ENCODE assay signal across 8 cellular contexts in the genomic region with DNA sequence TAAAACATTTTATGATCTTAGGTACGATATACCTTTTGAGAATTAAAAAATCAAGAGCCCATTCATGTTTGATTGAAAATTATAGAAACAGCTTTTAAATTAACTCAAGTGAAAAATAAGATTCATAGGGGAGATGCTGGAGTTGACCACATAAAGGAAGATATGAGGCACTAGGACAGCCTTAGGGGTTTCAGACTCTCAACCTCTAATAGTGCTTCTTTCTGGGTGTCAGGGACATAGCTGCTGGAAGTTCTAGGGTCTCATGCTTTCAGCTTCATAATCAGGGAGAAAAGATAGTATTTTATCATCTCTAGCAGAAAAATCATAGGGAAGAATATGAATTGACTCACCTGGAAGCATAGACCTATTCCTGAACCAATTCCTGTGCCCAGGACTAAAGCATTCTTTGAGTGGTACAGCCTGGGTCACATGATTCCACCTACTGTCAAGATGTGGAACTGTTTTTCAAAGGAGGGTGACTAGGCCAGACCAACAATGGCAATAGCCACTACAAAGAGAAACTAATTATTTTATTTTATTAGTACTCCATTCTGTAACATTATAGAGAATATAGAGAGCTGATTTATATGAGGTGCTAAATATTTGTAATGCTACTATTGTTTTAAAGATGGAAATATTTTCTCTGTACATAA. TPM values are rescaled to one million over a fixed set of nuclear protein-coding genes. Genes with fewer than 3 reads are reported as not detected.
DNase-seq lines count a peak whose midpoint lies in the region; ATAC-seq, FAIRE-seq and TF ChIP-seq lines count a peak whose summit lies in the region.

No MANE protein-coding gene starts in this region.

- peak; percentile 82 for ATAC-seq in GM18508 (IDR thresholded peaks at IDR 0.05; ENCODE audit: insufficient read depth, unreplicated experiment)
- peak; percentile 96 for ATAC-seq in HCT116

- H3K4me2 ChIP-seq in HCT116 (ENCODE audit: low read length) (no peak overlapping the region), Loucy (ENCODE audit: low read depth, low read length, poor library complexity, severe bottlenecking) (no peak overlapping the region)

- TF ChIP-seq POLR2A in HCT116 (IDR thresholded peaks at IDR 0.05; ENCODE audit: borderline replicate concordance, extremely low read depth, insufficient read depth, insufficient read length) (no peak), H54 (IDR thresholded peaks at IDR 0.05; ENCODE audit: low read depth, low read length) (no peak)

- no peak overlapping the region for H2AFZ ChIP-seq in HCT116 (ENCODE audit: low read depth, low read length, poor library complexity, severe bottlenecking)
- no peak overlapping the region for H2AFZ ChIP-seq in Loucy (ENCODE audit: low read length)

- no peaks in the 10 kb centered on the region for H3F3A ChIP-seq in Loucy (ENCODE audit: low read depth)

- RAD21 ChIA-PET in HCT116 (lab: Charles Lee; ENCODE audit: low non-redundant PET in 1 of 2, low total read pairs in 2 of 2, uncharacterized antibody in 2 of 2, unreplicated experiment in 2 of 2), result no interaction called here

- DNase-seq in HCT116 (ENCODE audit: low read depth, low spot score) (peak; percentile 18), fibroblast of peridontal ligament (ENCODE audit: extremely low read depth) (peak; percentile 5), H54 (ENCODE audit: insufficient read length, low spot score) (no peak), NCI-H2107 treated with DMSO at 0.1 percent for 48 hours (lab: John Stamatoyannopoulos, UW; ENCODE audit: unreplicated experiment) (no peak), medulla oblongata (ENCODE audit: extremely low spot score) (no peak)
- DNase-seq in stimulated activated CD4-positive, alpha-beta T cell treated with anti-CD3 and anti-CD28 coated beads, Interleukin-12 subunit alpha, Interleukin-12 subunit beta, amount 100 ng/mL, for 4 hours, result no peak

- TF ChIP-seq CTCF in HCT116 (IDR thresholded peaks at IDR 0.05 in 2 of 3, conservative IDR thresholded peaks at IDR 0.05 in 1 of 3; ENCODE audit: borderline replicate concordance in 1 of 3, insufficient read depth in 1 of 3, low read depth in 2 of 3, low read length in 2 of 3) (peak in 2 of 3 experiments; percentile 38; a peak in 3 of 6 replicates), Loucy (conservative IDR thresholded peaks at IDR 0.05; ENCODE audit: low read length) (peak; percentile 59)

- H3K9me2 ChIP-seq in HCT116 (ENCODE audit: insufficient read depth) (no peaks in the 10 kb centered on the region), Loucy (replicated peaks; ENCODE audit: low read depth, low read length) (no peaks in the 10 kb centered on the region)

- H4K20me1 ChIP-seq in HCT116 (ENCODE audit: insufficient read depth) (no peaks in the 10 kb centered on the region), Loucy (ENCODE audit: insufficient read depth, low read length, poor library complexity, severe bottlenecking) (no peaks in the 10 kb centered on the region)

- POLR2A ChIA-PET in HCT116 (lab: Charles Lee), result no interaction called here

- BruUV-seq in HCT116 (replicated peaks; lab: Mats Ljungman, UMichigan), result no TSS peak

- H3K4me1 ChIP-seq in HCT116 (ENCODE audit: control insufficient read depth in 1 of 2, insufficient read depth in 2 of 2, low read length in 2 of 2) (no peaks in the 10 kb centered on the region), Loucy (ENCODE audit: insufficient read depth, low read length, poor library complexity, severe bottlenecking) (peaks cover 10% of the 10 kb centered on the region)

- H3K9me3 ChIP-seq in HCT116 (ENCODE audit: control insufficient read depth in 1 of 2, insufficient read depth in 1 of 2, low read depth in 1 of 2, low read length in 2 of 2) (no peaks in the 10 kb centered on the region), Loucy (ENCODE audit: insufficient read depth, low read depth, low read length) (no peaks in the 10 kb centered on the region)

- peak; percentile 33 for TF ChIP-seq RAD21 in HCT116 (IDR thresholded peaks at IDR 0.05; ENCODE audit: low read depth)

- H3K27ac ChIP-seq in HCT116 (ENCODE audit: low read depth, low read length), result no peak overlapping the region

- no peak for FAIRE-seq in H54 (lab: Jason Lieb, UNC)

- H3K9ac ChIP-seq in HCT116 (ENCODE audit: low read length), result no peak overlapping the region
- no peak overlapping the region for H3K9ac ChIP-seq in Loucy (ENCODE audit: low read depth, low read length, poor library complexity, severe bottlenecking)

- CTCF ChIA-PET in HCT116 (lab: Charles Lee), result no interaction called here

- H3K79me2 ChIP-seq in HCT116 (ENCODE audit: insufficient read depth, low read length) (no peaks in the 10 kb centered on the region), Loucy (ENCODE audit: insufficient read depth, low read length) (no peaks in the 10 kb centered on the region)

- intact Hi-C loops in HCT116 (cut with micrococcal nuclease), result loop anchor here (5.0 kb wide), 1 partner anchor 315 kb away; no protein-coding TSS in a partner anchor

- H3K4me3 ChIP-seq in HCT116 (replicated peaks in 1 of 2; ENCODE audit: low read depth in 1 of 2, low read length in 2 of 2), result no peak overlapping the region
- no peak overlapping the region for H3K4me3 ChIP-seq in Loucy (ENCODE audit: low read length, poor library complexity, severe bottlenecking)

- H3K36me3 ChIP-seq in HCT116 (ENCODE audit: control insufficient read depth in 1 of 2, insufficient read depth in 2 of 2, low read length in 2 of 2), result no peaks in the 10 kb centered on the region
- no peaks in the 10 kb centered on the region for H3K36me3 ChIP-seq in Loucy (ENCODE audit: insufficient read depth, low read length)

- H3K27me3 ChIP-seq in HCT116 (ENCODE audit: insufficient read depth, low read length), result no peaks in the 10 kb centered on the region
- H3K27me3 ChIP-seq in Loucy (ENCODE audit: insufficient read depth, low read length, poor library complexity, severe bottlenecking), result no peaks in the 10 kb centered on the region

TF ChIP-seq in HCT116, 20 proteins besides CTCF, POLR2A, EP300 and RAD21:
- TF ChIP-seq JUND (IDR thresholded peaks at IDR 0.05) (no peak), EGR1 (IDR thresholded peaks at IDR 0.05; ENCODE audit: low read depth) (no peak)

RNA-seq across cellular contexts. Expression of gene CENPW, which starts 27.8 kb away (rescaled TPM):
- 46.9 TPM for total RNA-seq in HCT116 (2021; ENCODE audit: unreplicated experiment)
- polyA plus RNA-seq in HCT116 (2012), result 23.7 and 28.9 TPM in 2 replicates

Comparison
In these comparisons a context has a peak if more than half of its experiments do, and no peak if none do; other contexts are left out.
1. DNase-seq: peak in HCT116 (single experiment) and fibroblast of peridontal ligament (single experiment); none in H54 (single experiment), NCI-H2107 treated with DMSO at 0.1 percent for 48 hours (single experiment), medulla oblongata (single experiment) and stimulated activated CD4-positive, alpha-beta T cell treated with anti-CD3 and anti-CD28 coated beads, Interleukin-12 subunit alpha, Interleukin-12 subunit beta, amount 100 ng/mL, for 4 hours (single experiment).